In genomic region chr12:25496098-25496587, GRCh38 we compare ENCODE assay signal across 1 cellular context.
TF ChIP-seq lines count a peak whose summit lies in the region.

No MANE protein-coding gene starts in this region.

TF ChIP-seq in IMR-90, 13 proteins besides CTCF, POLR2A, EP300 and RAD21 (continued from another document):
- TF ChIP-seq MAFK (IDR thresholded peaks at IDR 0.05; ENCODE audit: low read depth, low read length): no peak
- no peak for TF ChIP-seq RFX5 (IDR thresholded peaks at IDR 0.05; ENCODE audit: low read depth, low read length)
- no peak for TF ChIP-seq RCOR1 (IDR thresholded peaks at IDR 0.05; ENCODE audit: insufficient replicate concordance, low read length)
- no peak for TF ChIP-seq FOS (IDR thresholded peaks at IDR 0.05; ENCODE audit: low read depth, low read length)
- TF ChIP-seq SMC3 (IDR thresholded peaks at IDR 0.05; ENCODE audit: low read depth, low read length): no peak
- TF ChIP-seq CEBPB (IDR thresholded peaks at IDR 0.05; ENCODE audit: low read depth, low read length): no peak
- no peak for TF ChIP-seq BHLHE40 (IDR thresholded peaks at IDR 0.05; ENCODE audit: low read depth, low read length)
- TF ChIP-seq MAZ (IDR thresholded peaks at IDR 0.05; ENCODE audit: borderline replicate concordance, low read depth, low read length): no peak
